ENCODE assay signal across 29 cellular contexts in genomic region chr4:14607578-14607977, GRCh38.
DNase-seq lines count a peak whose midpoint lies in the region; ATAC-seq and TF ChIP-seq lines count a peak whose summit lies in the region.
"Had no signal": no experiment of that assay in that cellular context is flagged by ENCODE, and none has a peak within 500 bp of the region (broad histone marks: within the 10 kb centered on the region; RNA-seq: fewer than 3 reads in every experiment).

No MANE protein-coding gene starts in this region.

- peak overlapping the region; percentile 3; the same call in 1 of the 2 replicates for H3K4me2 ChIP-seq in OCI-LY3 (ENCODE audit: low read length)
- H3K4me2 ChIP-seq: BLaER1 treated with 17β-estradiol and CSF1 and Interleukin-3, amounts not matched to agents 10 nM and 100 nM; neural progenitor cell had no signal

- peak; percentile 65 for ATAC-seq in left lung
- ATAC-seq: HepG2, Right ventricle myocardium inferior, upper lobe of right lung, WTC11 had no signal

- H3K36me3 Mint-ChIP-seq in CD8-positive, alpha-beta memory T cell, result no peaks in the 10 kb centered on the region
- H3K36me3 Mint-ChIP-seq: activated naive CD8-positive, alpha-beta T cell treated with anti-CD3 and anti-CD28 coated beads, Interleukin-2, amount 10 ng/mL, durations not matched to agents 7 days and 5 days; neural progenitor cell; WTC11 had no signal

- H3K27me3 ChIP-seq in A673 (replicated peaks; ENCODE audit: insufficient read depth, low read depth, low read length, poor library complexity) (no peaks in the 10 kb centered on the region), OCI-LY3 (ENCODE audit: low read depth, low read length) (no peaks in the 10 kb centered on the region), left lung (no peaks in the 10 kb centered on the region)
- no peaks in the 10 kb centered on the region for H3K27me3 ChIP-seq in CD8-positive, alpha-beta memory T cell (ENCODE audit: insufficient read depth, low read length, poor library complexity, severe bottlenecking)
- H3K27me3 ChIP-seq: BLaER1 treated with 17β-estradiol and CSF1 and Interleukin-3, amounts not matched to agents 10 nM and 100 nM; neural progenitor cell; stomach; upper lobe of right lung had no signal

- H4K20me1 ChIP-seq in OCI-LY3 (ENCODE audit: insufficient read depth, low read length), result no peaks in the 10 kb centered on the region
- H4K20me1 ChIP-seq: BLaER1 treated with 17β-estradiol and CSF1 and Interleukin-3, amounts not matched to agents 10 nM and 100 nM had no signal

- no peak for TF ChIP-seq CTCF in A673 (conservative IDR thresholded peaks at IDR 0.05; ENCODE audit: low read depth, low read length)
- TF ChIP-seq CTCF in OCI-LY3 (IDR thresholded peaks at IDR 0.05; ENCODE audit: low read depth, low read length), result no peak
- TF ChIP-seq CTCF in left lung (IDR thresholded peaks at IDR 0.05), result no peak

- no peaks in the 10 kb centered on the region for H3K4me1 Mint-ChIP-seq in CD8-positive, alpha-beta memory T cell
- H3K4me1 Mint-ChIP-seq: activated naive CD8-positive, alpha-beta T cell treated with anti-CD3 and anti-CD28 coated beads, Interleukin-2, amount 10 ng/mL, durations not matched to agents 7 days and 5 days; neural progenitor cell; WTC11 had no signal

- H3K79me2 ChIP-seq in OCI-LY3 (ENCODE audit: low read length), result no peaks in the 10 kb centered on the region

- no peak overlapping the region for H3K4me3 Mint-ChIP-seq in CD8-positive, alpha-beta memory T cell
- H3K4me3 Mint-ChIP-seq: activated naive CD8-positive, alpha-beta T cell treated with anti-CD3 and anti-CD28 coated beads, Interleukin-2, amount 10 ng/mL, durations not matched to agents 7 days and 5 days; neural progenitor cell; WTC11 had no signal

- H3K4me1 ChIP-seq in A673 (ENCODE audit: insufficient read depth, low read length, poor library complexity, severe bottlenecking), result peaks cover 22% of the 10 kb centered on the region
- H3K4me1 ChIP-seq in OCI-LY3 (ENCODE audit: low read length), result peaks cover 14% of the 10 kb centered on the region
- no peaks in the 10 kb centered on the region for H3K4me1 ChIP-seq in left lung
- no peaks in the 10 kb centered on the region for H3K4me1 ChIP-seq in CD8-positive, alpha-beta memory T cell (ENCODE audit: insufficient read depth, low read length)
- H3K4me1 ChIP-seq: neural progenitor cell, upper lobe of right lung had no signal

- no peak overlapping the region; the same call in 1 of the 2 replicates for H2AFZ ChIP-seq in OCI-LY3 (ENCODE audit: low read depth, low read length)
- H2AFZ ChIP-seq: neural progenitor cell had no signal

- H3K9ac ChIP-seq in OCI-LY3 (ENCODE audit: low read length), result no peak overlapping the region
- H3K9ac ChIP-seq: BLaER1 treated with 17β-estradiol and CSF1 and Interleukin-3, amounts not matched to agents 10 nM and 100 nM; neural progenitor cell had no signal

- CTCF ChIA-PET in A673 (lab: Charles Lee), result no interaction called here
- CTCF ChIA-PET in CD8-positive, alpha-beta memory T cell (lab: Charles Lee), result no interaction called here

- intact Hi-C loops in A673 (cut with micrococcal nuclease; ENCODE audit: unreplicated experiment) (no loop called here), left lung (cut with DNase I) (no loop called here), head of caudate nucleus (cut with DNase I) (no loop called here)

- H3K9me3 ChIP-seq in A673 (ENCODE audit: low read depth, low read length, poor library complexity, severe bottlenecking), result no peaks in the 10 kb centered on the region
- no peaks in the 10 kb centered on the region; the same call in 1 of the 2 replicates for H3K9me3 ChIP-seq in OCI-LY3 (ENCODE audit: insufficient read depth, low read length)
- H3K9me3 ChIP-seq in left lung, result no peaks in the 10 kb centered on the region
- no peaks in the 10 kb centered on the region for H3K9me3 ChIP-seq in CD8-positive, alpha-beta memory T cell (ENCODE audit: low read length)
- H3K9me3 ChIP-seq: BLaER1 treated with 17β-estradiol and CSF1 and Interleukin-3, amounts not matched to agents 10 nM and 100 nM; stomach; upper lobe of right lung had no signal

- no peak for DNase-seq in A673 (ENCODE audit: low spot score)
- DNase-seq in epithelial cell of prostate (ENCODE audit: low read depth, low spot score), result no peak
- DNase-seq in left lung, result no peak
- no peak for DNase-seq in NCI-H2081 (lab: John Stamatoyannopoulos, UW)
- DNase-seq in CD8-positive, alpha-beta memory T cell, result no peak
- no peak for DNase-seq in head of caudate nucleus
- DNase-seq in T-helper 2 cell, result no peak
- DNase-seq: ACHN; activated CD4-positive, alpha-beta T cell treated with anti-CD3 and anti-CD28 coated beads, Interleukin-2, amount 50 U/mL, for 4 hours; activated naive CD8-positive, alpha-beta T cell treated with anti-CD3 and anti-CD28 coated beads, Interleukin-2, amount 10 ng/mL, durations not matched to agents 7 days and 5 days; DND-41; effector CD4-positive, alpha-beta T cell; erythroblast; H7; NCI-H1105 treated with DMSO at 0.1 percent for 48 hours; NCI-H2081 treated with DMSO at 0.1 percent for 48 hours; NCI-H82; stimulated activated CD8-positive, alpha-beta memory T cell treated with anti-CD3 and anti-CD28 coated beads, Interleukin-4, amount 100 ng/mL, for 48 hours; stomach; T-helper 9 cell; upper lobe of right lung had no signal

- H3K36me3 ChIP-seq in A673 (ENCODE audit: insufficient read depth, low read length, poor library complexity, severe bottlenecking) (no peaks in the 10 kb centered on the region), OCI-LY3 (replicated peaks; ENCODE audit: low read depth, low read length) (no peaks in the 10 kb centered on the region), left lung (no peaks in the 10 kb centered on the region)
- no peaks in the 10 kb centered on the region for H3K36me3 ChIP-seq in CD8-positive, alpha-beta memory T cell (ENCODE audit: insufficient read depth, low read length)
- H3K36me3 ChIP-seq: BLaER1 treated with 17β-estradiol and CSF1 and Interleukin-3, amounts not matched to agents 10 nM and 100 nM; neural progenitor cell; stomach; upper lobe of right lung had no signal

- no peaks in the 10 kb centered on the region for H3K27me3 Mint-ChIP-seq in CD8-positive, alpha-beta memory T cell
- H3K27me3 Mint-ChIP-seq: activated naive CD8-positive, alpha-beta T cell treated with anti-CD3 and anti-CD28 coated beads, Interleukin-2, amount 10 ng/mL, durations not matched to agents 7 days and 5 days; progenitor cell of endocrine pancreas had no signal

- H3K9me3 Mint-ChIP-seq in CD8-positive, alpha-beta memory T cell, result no peaks in the 10 kb centered on the region
- H3K9me3 Mint-ChIP-seq: activated naive CD8-positive, alpha-beta T cell treated with anti-CD3 and anti-CD28 coated beads, Interleukin-2, amount 10 ng/mL, durations not matched to agents 7 days and 5 days; neural progenitor cell had no signal

- no peak overlapping the region for H3K27ac Mint-ChIP-seq in CD8-positive, alpha-beta memory T cell
- H3K27ac Mint-ChIP-seq: activated naive CD8-positive, alpha-beta T cell treated with anti-CD3 and anti-CD28 coated beads, Interleukin-2, amount 10 ng/mL, durations not matched to agents 7 days and 5 days; neural progenitor cell; progenitor cell of endocrine pancreas; WTC11 had no signal

- H3K27ac ChIP-seq in A673 (ENCODE audit: low read depth, low read length, poor library complexity, severe bottlenecking) (peak overlapping the region; percentile 90), OCI-LY3 (ENCODE audit: low read length) (peak overlapping the region; percentile 6; the same call in 1 of the 2 replicates), epithelial cell of prostate (peak overlapping the region; percentile 36), left lung (no peak overlapping the region)
- H3K27ac ChIP-seq in CD8-positive, alpha-beta memory T cell (ENCODE audit: low read depth, low read length), result no peak overlapping the region
- H3K27ac ChIP-seq: BLaER1 treated with 17β-estradiol and CSF1 and Interleukin-3, amounts not matched to agents 10 nM and 100 nM; neural progenitor cell; stomach; upper lobe of right lung had no signal

- no peak overlapping the region for H3K4me3 ChIP-seq in A673 (ENCODE audit: low read depth, low read length, poor library complexity, severe bottlenecking)
- H3K4me3 ChIP-seq in OCI-LY3 (ENCODE audit: low read length), result no peak overlapping the region
- no peak overlapping the region for H3K4me3 ChIP-seq in left lung
- H3K4me3 ChIP-seq in CD8-positive, alpha-beta memory T cell (ENCODE audit: low read length), result no peak overlapping the region
- H3K4me3 ChIP-seq: BLaER1 treated with 17β-estradiol and CSF1 and Interleukin-3, amounts not matched to agents 10 nM and 100 nM; lung; neural progenitor cell; stomach; upper lobe of right lung had no signal

- POLR2A ChIA-PET in A673 (lab: Charles Lee; ENCODE audit: low non-redundant PET), result interaction anchor here (0.6 kb wide), 1 partner anchor 35 kb away, joined by 3 read pairs; no protein-coding TSS in a partner anchor
- POLR2A ChIA-PET in CD8-positive, alpha-beta memory T cell (lab: Charles Lee), result no interaction called here

- BruUV-seq in A673 (replicated peaks; lab: Mats Ljungman, UMichigan), result TSS peak; percentile 91

Comparison
In these comparisons a context has a peak if more than half of its experiments do, and no peak if none do; other contexts are left out.
1. H3K27ac ChIP-seq: peak in A673 (single experiment), OCI-LY3 (single experiment) and epithelial cell of prostate (single experiment); none in left lung (0 of 2) and CD8-positive, alpha-beta memory T cell (single experiment).